In genomic region chr10:79400567-79401004, GRCh38 we compare ENCODE assay signal across 8 cellular contexts. TPM values are rescaled to one million over a fixed set of nuclear protein-coding genes. Genes with fewer than 3 reads are reported as not detected.
DNase-seq lines count a peak whose midpoint lies in the region; ATAC-seq and TF ChIP-seq lines count a peak whose summit lies in the region.

No MANE protein-coding gene starts in this region.

- CTCF ChIA-PET in MCF 10A (lab: Yijun Ruan, JAX): interaction anchor here (0.7 to 1.6 kb wide), 8 partner anchors 10 to 1320 kb away, joined by 3 to 7 read pairs (median 4); no protein-coding TSS in a partner anchor

- H3K4me1 Mint-ChIP-seq in MCF 10A (ENCODE audit: insufficient read depth, unreplicated experiment): peaks cover 10% of the 10 kb centered on the region

- H3K9me3 Mint-ChIP-seq in MCF 10A (ENCODE audit: unreplicated experiment): no peaks in the 10 kb centered on the region

- H3K27ac ChIP-seq in right lobe of liver: peak overlapping the region in 1 of 3 donors; percentile 10

- TF ChIP-seq CTCF in MCF 10A (IDR thresholded peaks at IDR 0.05; ENCODE audit: unreplicated experiment): peak; percentile 50
- TF ChIP-seq CTCF in right lobe of liver (IDR thresholded peaks at IDR 0.05): peak; percentile 65 to 87 (median 66)

- TF ChIP-seq POLR2A in right lobe of liver (IDR thresholded peaks at IDR 0.05): no peak

- H3K27me3 Mint-ChIP-seq in MCF 10A (ENCODE audit: insufficient read depth, unreplicated experiment): no peaks in the 10 kb centered on the region

- ATAC-seq in HG02938 (IDR thresholded peaks at IDR 0.05; ENCODE audit: unreplicated experiment) (peak; percentile 57), right lobe of liver (peak; percentile 10 to 31 (median 18)), GM19455 (IDR thresholded peaks at IDR 0.05; ENCODE audit: unreplicated experiment) (no peak)
- ATAC-seq in stimulated activated naive CD8-positive, alpha-beta T cell treated with anti-CD3 and anti-CD28 coated beads, Interleukin-15, Interleukin-2, amounts not matched to agents 100 U/mL and 50 U/mL, for 24 hours: peak; percentile 65

- H3K4me1 ChIP-seq in right lobe of liver: peaks cover 2 to 71% (median 36%) of the 10 kb centered on the region in 4 donors

- H3K4me3 ChIP-seq in right lobe of liver: no peak overlapping the region

- peak; percentile 12 for DNase-seq in DMS153 treated with DMSO at 0.1 percent for 48 hours (lab: John Stamatoyannopoulos, UW; ENCODE audit: unreplicated experiment)
- no peak for DNase-seq in DMS153 (lab: John Stamatoyannopoulos, UW)
- peak in 3 of 5 donors; percentile 14 to 41 (median 19) for DNase-seq in T-helper 1 cell
- DNase-seq in MCF 10A (ENCODE audit: unreplicated experiment): peak; percentile 62
- DNase-seq in right lobe of liver: no peak
- peak; percentile 79 for DNase-seq in stimulated activated naive CD8-positive, alpha-beta T cell treated with anti-CD3 and anti-CD28 coated beads, Interleukin-15, Interleukin-2, amounts not matched to agents 100 U/mL and 50 U/mL, for 24 hours

- H3K4me3 Mint-ChIP-seq in MCF 10A (ENCODE audit: unreplicated experiment): no peak overlapping the region

- no peaks in the 10 kb centered on the region for H3K36me3 Mint-ChIP-seq in MCF 10A (ENCODE audit: insufficient read depth, unreplicated experiment)

- no CpG with 5 or more reads among the region's 3 CpGs for WGBS in right lobe of liver (ENCODE audit: insufficient coverage, low coverage, low lambda C conversion rate, missing lambda C conversion rate)

- no peaks in the 10 kb centered on the region for H3K27me3 ChIP-seq in right lobe of liver

- H3K9me3 ChIP-seq in right lobe of liver: no peaks in the 10 kb centered on the region

- intact Hi-C loops in MCF 10A (cut with micrococcal nuclease): loop anchor here (1.0 kb wide), 1 partner anchor 67 kb away; no protein-coding TSS in a partner anchor
- intact Hi-C loops in right lobe of liver (cut with DNase I): no loop called here

- BruUV-seq in MCF 10A (replicated peaks; lab: Mats Ljungman, UMichigan): no TSS peak

- H3K27ac Mint-ChIP-seq in MCF 10A (ENCODE audit: low read depth, unreplicated experiment): no peak overlapping the region

- POLR2A ChIA-PET in MCF 10A (lab: Yijun Ruan, JAX): no interaction called here

- H3K36me3 ChIP-seq in right lobe of liver: no peaks in the 10 kb centered on the region

RNA-seq across cellular contexts. Expression of gene ZCCHC24, which starts 44.8 kb away (rescaled TPM):
- total RNA-seq in MCF 10A (2022) (2.8 and 3.1 TPM in 2 replicates), right lobe of liver (10 to 100 TPM; 19.8 to 33.6 (median 22.7) TPM)

RNA-seq across cellular contexts. Expression of gene PPIF, which starts 53.3 kb away (rescaled TPM):
- total RNA-seq in MCF 10A (2022): 76.5 and 76.9 TPM in 2 replicates
- 100 to 1,000 TPM in 1 of 6 experiments, 10 to 100 TPM in 5; 53.7 to 106 (median 90.1) TPM for total RNA-seq in right lobe of liver

Comparison
In these comparisons a context has a peak if more than half of its experiments do, and no peak if none do; other contexts are left out.
1. DNase-seq: peak in DMS153 treated with DMSO at 0.1 percent for 48 hours (single experiment), T-helper 1 cell (3 of 5), MCF 10A (single experiment) and stimulated activated naive CD8-positive, alpha-beta T cell treated with anti-CD3 and anti-CD28 coated beads, Interleukin-15, Interleukin-2, amounts not matched to agents 100 U/mL and 50 U/mL, for 24 hours (single experiment); none in DMS153 (single experiment) and right lobe of liver (0 of 3).